In the genomic region with DNA sequence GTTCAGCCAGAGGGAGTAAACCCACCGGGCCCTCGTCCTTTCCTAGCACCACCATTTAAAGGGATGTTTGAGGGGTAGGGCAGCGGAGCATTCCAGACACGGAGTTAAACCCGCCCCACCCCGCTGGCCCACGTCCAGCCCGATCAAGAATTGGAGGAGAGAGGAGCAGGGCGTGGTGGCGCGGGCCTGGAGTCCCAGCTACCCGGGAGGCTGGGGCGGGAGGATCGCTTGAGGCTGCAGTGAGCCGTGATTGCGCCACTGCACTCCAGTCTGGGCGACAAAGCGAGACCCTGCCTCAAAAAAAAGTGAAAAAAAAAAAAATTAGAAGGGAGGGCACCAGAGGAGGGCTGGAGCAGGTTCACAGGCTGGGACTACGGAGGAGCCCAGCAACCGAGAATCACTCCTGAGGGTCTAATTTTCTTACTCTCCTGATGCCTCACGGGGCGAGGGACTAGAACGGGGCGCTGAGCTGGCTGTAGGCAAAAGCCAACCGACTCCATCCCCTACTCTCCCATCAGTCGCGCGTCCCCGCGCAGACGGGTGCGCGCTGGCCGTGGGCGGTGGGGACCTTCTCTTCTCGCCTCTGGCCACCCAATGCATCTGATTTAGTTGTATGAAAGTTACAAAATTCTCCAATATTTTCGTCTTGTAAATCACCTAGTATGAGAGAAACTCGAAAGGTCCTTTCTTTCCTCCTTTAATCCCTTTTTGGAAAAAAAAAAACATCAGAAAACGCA, we compare ENCODE assay signal across 1 cellular context.
TF ChIP-seq lines count a peak whose summit lies in the region.

No MANE protein-coding gene starts in this region.

TF ChIP-seq in K562, 482 proteins besides CTCF, POLR2A, EP300 and RAD21 (continued from another document and continues in another):
- TF ChIP-seq, protein P1, sequence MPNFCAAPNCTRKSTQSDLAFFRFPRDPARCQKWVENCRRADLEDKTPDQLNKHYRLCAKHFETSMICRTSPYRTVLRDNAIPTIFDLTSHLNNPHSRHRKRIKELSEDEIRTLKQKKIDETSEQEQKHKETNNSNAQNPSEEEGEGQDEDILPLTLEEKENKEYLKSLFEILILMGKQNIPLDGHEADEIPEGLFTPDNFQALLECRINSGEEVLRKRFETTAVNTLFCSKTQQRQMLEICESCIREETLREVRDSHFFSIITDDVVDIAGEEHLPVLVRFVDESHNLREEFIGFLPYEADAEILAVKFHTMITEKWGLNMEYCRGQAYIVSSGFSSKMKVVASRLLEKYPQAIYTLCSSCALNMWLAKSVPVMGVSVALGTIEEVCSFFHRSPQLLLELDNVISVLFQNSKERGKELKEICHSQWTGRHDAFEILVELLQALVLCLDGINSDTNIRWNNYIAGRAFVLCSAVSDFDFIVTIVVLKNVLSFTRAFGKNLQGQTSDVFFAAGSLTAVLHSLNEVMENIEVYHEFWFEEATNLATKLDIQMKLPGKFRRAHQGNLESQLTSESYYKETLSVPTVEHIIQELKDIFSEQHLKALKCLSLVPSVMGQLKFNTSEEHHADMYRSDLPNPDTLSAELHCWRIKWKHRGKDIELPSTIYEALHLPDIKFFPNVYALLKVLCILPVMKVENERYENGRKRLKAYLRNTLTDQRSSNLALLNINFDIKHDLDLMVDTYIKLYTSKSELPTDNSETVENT (CRISPR knock-in tag; IDR thresholded peaks at IDR 0.05): 0 out of 2 replicates have a peak, but pooled peaks have one; percentile 38
- no peak for TF ChIP-seq POLR3G (IDR thresholded peaks at IDR 0.05; ENCODE audit: extremely low read depth, insufficient read length, insufficient replicate concordance)
- peak; percentile 61; the same call in 1 of the 2 replicates for TF ChIP-seq PHF8 (IDR thresholded peaks at IDR 0.05; ENCODE audit: borderline replicate concordance, low read length)
- TF ChIP-seq NFXL1 (CRISPR knock-in tag; IDR thresholded peaks at IDR 0.05): no peak
- peak; percentile 24; the same call in 1 of the 2 replicates for TF ChIP-seq ZNF316 (IDR thresholded peaks at IDR 0.05)
- peak in 1 of 2 experiments; percentile 79; a peak in 2 of 4 replicates for TF ChIP-seq RCOR1 (IDR thresholded peaks at IDR 0.05; ENCODE audit: borderline replicate concordance in 1 of 2, low read depth in 2 of 2, low read length in 2 of 2)
- no peak for TF ChIP-seq CSDE1 (IDR thresholded peaks at IDR 0.05)
- TF ChIP-seq ZNF766 (CRISPR knock-in tag; conservative IDR thresholded peaks at IDR 0.05): no peak
- TF ChIP-seq ZNF140 (CRISPR knock-in tag; IDR thresholded peaks at IDR 0.05): no peak
- TF ChIP-seq, protein P2, sequence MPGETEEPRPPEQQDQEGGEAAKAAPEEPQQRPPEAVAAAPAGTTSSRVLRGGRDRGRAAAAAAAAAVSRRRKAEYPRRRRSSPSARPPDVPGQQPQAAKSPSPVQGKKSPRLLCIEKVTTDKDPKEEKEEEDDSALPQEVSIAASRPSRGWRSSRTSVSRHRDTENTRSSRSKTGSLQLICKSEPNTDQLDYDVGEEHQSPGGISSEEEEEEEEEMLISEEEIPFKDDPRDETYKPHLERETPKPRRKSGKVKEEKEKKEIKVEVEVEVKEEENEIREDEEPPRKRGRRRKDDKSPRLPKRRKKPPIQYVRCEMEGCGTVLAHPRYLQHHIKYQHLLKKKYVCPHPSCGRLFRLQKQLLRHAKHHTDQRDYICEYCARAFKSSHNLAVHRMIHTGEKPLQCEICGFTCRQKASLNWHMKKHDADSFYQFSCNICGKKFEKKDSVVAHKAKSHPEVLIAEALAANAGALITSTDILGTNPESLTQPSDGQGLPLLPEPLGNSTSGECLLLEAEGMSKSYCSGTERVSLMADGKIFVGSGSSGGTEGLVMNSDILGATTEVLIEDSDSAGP (CRISPR knock-in tag; IDR thresholded peaks at IDR 0.05): no peak
- no peak for TF ChIP-seq DIDO1 (tag; IDR thresholded peaks at IDR 0.05; ENCODE audit: low read depth)
- peak; percentile 89 for TF ChIP-seq CEBPB (tag; IDR thresholded peaks at IDR 0.05)
- TF ChIP-seq, protein P3, sequence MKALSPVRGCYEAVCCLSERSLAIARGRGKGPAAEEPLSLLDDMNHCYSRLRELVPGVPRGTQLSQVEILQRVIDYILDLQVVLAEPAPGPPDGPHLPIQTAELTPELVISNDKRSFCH (CRISPR knock-in tag; IDR thresholded peaks at IDR 0.05): no peak
- TF ChIP-seq, protein P3 (tag; IDR thresholded peaks at IDR 0.05): no peak
- peak; percentile 85 for TF ChIP-seq SMAD4 (CRISPR knock-in tag; conservative IDR thresholded peaks at IDR 0.05)
- no peak for TF ChIP-seq HMG20B (CRISPR knock-in tag; IDR thresholded peaks at IDR 0.05)
- no peak for TF ChIP-seq ZNF584 (CRISPR knock-in tag; IDR thresholded peaks at IDR 0.05; ENCODE audit: low read depth)
- TF ChIP-seq, protein P4, sequence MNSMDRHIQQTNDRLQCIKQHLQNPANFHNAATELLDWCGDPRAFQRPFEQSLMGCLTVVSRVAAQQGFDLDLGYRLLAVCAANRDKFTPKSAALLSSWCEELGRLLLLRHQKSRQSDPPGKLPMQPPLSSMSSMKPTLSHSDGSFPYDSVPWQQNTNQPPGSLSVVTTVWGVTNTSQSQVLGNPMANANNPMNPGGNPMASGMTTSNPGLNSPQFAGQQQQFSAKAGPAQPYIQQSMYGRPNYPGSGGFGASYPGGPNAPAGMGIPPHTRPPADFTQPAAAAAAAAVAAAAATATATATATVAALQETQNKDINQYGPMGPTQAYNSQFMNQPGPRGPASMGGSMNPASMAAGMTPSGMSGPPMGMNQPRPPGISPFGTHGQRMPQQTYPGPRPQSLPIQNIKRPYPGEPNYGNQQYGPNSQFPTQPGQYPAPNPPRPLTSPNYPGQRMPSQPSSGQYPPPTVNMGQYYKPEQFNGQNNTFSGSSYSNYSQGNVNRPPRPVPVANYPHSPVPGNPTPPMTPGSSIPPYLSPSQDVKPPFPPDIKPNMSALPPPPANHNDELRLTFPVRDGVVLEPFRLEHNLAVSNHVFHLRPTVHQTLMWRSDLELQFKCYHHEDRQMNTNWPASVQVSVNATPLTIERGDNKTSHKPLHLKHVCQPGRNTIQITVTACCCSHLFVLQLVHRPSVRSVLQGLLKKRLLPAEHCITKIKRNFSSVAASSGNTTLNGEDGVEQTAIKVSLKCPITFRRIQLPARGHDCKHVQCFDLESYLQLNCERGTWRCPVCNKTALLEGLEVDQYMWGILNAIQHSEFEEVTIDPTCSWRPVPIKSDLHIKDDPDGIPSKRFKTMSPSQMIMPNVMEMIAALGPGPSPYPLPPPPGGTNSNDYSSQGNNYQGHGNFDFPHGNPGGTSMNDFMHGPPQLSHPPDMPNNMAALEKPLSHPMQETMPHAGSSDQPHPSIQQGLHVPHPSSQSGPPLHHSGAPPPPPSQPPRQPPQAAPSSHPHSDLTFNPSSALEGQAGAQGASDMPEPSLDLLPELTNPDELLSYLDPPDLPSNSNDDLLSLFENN (IDR thresholded peaks at IDR 0.05; ENCODE audit: low read depth in 2 of 2, low read length in 2 of 2): peak in 1 of 2 experiments; percentile 8; a peak in 1 of 4 replicates
- TF ChIP-seq ETV1 (tag; conservative IDR thresholded peaks at IDR 0.05; ENCODE audit: low read depth): no peak
- no peak for TF ChIP-seq JUND (IDR thresholded peaks at IDR 0.05; ENCODE audit: borderline replicate concordance, low read depth, low read length)
- peak; percentile 4; the same call in 1 of the 3 replicates for TF ChIP-seq JUND (tag; IDR thresholded peaks at IDR 0.05; ENCODE audit: borderline replicate concordance, low read depth, low read length)
- TF ChIP-seq, protein P5, sequence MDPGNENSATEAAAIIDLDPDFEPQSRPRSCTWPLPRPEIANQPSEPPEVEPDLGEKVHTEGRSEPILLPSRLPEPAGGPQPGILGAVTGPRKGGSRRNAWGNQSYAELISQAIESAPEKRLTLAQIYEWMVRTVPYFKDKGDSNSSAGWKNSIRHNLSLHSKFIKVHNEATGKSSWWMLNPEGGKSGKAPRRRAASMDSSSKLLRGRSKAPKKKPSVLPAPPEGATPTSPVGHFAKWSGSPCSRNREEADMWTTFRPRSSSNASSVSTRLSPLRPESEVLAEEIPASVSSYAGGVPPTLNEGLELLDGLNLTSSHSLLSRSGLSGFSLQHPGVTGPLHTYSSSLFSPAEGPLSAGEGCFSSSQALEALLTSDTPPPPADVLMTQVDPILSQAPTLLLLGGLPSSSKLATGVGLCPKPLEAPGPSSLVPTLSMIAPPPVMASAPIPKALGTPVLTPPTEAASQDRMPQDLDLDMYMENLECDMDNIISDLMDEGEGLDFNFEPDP (CRISPR knock-in tag; IDR thresholded peaks at IDR 0.05): 0 out of 2 replicates have a peak, but pooled peaks have one; percentile 48
- no peak for TF ChIP-seq NFIC (IDR thresholded peaks at IDR 0.05)
- no peak; the same call in 1 of the 2 replicates for TF ChIP-seq ZNF444 (CRISPR knock-in tag; IDR thresholded peaks at IDR 0.05)
- TF ChIP-seq KAT2B (IDR thresholded peaks at IDR 0.05; ENCODE audit: low read depth, low read length): no peak
- TF ChIP-seq ILK (tag; IDR thresholded peaks at IDR 0.05; ENCODE audit: borderline replicate concordance, low read depth): no peak
- TF ChIP-seq, protein P6, sequence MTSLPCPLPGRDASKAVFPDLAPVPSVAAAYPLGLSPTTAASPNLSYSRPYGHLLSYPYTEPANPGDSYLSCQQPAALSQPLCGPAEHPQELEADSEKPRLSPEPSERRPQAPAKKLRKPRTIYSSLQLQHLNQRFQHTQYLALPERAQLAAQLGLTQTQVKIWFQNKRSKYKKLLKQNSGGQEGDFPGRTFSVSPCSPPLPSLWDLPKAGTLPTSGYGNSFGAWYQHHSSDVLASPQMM (CRISPR knock-in tag; IDR thresholded peaks at IDR 0.05): no peak
- TF ChIP-seq, protein P7, sequence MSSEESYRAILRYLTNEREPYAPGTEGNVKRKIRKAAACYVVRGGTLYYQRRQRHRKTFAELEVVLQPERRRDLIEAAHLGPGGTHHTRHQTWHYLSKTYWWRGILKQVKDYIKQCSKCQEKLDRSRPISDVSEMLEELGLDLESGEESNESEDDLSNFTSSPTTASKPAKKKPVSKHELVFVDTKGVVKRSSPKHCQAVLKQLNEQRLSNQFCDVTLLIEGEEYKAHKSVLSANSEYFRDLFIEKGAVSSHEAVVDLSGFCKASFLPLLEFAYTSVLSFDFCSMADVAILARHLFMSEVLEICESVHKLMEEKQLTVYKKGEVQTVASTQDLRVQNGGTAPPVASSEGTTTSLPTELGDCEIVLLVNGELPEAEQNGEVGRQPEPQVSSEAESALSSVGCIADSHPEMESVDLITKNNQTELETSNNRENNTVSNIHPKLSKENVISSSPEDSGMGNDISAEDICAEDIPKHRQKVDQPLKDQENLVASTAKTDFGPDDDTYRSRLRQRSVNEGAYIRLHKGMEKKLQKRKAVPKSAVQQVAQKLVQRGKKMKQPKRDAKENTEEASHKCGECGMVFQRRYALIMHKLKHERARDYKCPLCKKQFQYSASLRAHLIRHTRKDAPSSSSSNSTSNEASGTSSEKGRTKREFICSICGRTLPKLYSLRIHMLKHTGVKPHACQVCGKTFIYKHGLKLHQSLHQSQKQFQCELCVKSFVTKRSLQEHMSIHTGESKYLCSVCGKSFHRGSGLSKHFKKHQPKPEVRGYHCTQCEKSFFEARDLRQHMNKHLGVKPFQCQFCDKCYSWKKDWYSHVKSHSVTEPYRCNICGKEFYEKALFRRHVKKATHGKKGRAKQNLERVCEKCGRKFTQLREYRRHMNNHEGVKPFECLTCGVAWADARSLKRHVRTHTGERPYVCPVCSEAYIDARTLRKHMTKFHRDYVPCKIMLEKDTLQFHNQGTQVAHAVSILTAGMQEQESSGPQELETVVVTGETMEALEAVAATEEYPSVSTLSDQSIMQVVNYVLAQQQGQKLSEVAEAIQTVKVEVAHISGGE (CRISPR knock-in tag; IDR thresholded peaks at IDR 0.05): no peak
- no peak for TF ChIP-seq HDAC6 (IDR thresholded peaks at IDR 0.05; ENCODE audit: low read depth, low read length)
- no peak for TF ChIP-seq ZNF274 (IDR thresholded peaks at IDR 0.05; ENCODE audit: borderline replicate concordance, low read depth, low read length)
- no peak for TF ChIP-seq ETV5 (CRISPR knock-in tag; IDR thresholded peaks at IDR 0.05; ENCODE audit: low read depth)
- TF ChIP-seq, protein P8, sequence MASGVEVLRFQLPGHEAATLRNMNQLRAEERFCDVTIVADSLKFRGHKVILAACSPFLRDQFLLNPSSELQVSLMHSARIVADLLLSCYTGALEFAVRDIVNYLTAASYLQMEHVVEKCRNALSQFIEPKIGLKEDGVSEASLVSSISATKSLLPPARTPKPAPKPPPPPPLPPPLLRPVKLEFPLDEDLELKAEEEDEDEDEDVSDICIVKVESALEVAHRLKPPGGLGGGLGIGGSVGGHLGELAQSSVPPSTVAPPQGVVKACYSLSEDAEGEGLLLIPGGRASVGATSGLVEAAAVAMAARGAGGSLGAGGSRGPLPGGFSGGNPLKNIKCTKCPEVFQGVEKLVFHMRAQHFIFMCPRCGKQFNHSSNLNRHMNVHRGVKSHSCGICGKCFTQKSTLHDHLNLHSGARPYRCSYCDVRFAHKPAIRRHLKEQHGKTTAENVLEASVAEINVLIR (CRISPR knock-in tag; IDR thresholded peaks at IDR 0.05): peak; percentile 37; the same call in 1 of the 2 replicates
- peak; percentile 98 for TF ChIP-seq TRIM28 (IDR thresholded peaks at IDR 0.05)
- TF ChIP-seq SRSF9 (IDR thresholded peaks at IDR 0.05; ENCODE audit: borderline replicate concordance, low read depth, low read length): no peak
- TF ChIP-seq EGR1 (conservative IDR thresholded peaks at IDR 0.05): no peak
- TF ChIP-seq MCM7 (IDR thresholded peaks at IDR 0.05): no peak
- TF ChIP-seq YY1 (IDR thresholded peaks at IDR 0.05; ENCODE audit: borderline replicate concordance in 1 of 3, control insufficient read depth in 1 of 3, extremely low read depth in 1 of 3, insufficient read depth in 3 of 3, insufficient read length in 1 of 3, insufficient replicate concordance in 2 of 3, low read depth in 1 of 3, low read length in 2 of 3): peak in 2 of 3 experiments; percentile 43 to 60
- peak; percentile 79 for TF ChIP-seq CCNT2 (IDR thresholded peaks at IDR 0.05; ENCODE audit: borderline replicate concordance, extremely low read depth, insufficient read length, low read depth, low read length)
- TF ChIP-seq, protein P9, sequence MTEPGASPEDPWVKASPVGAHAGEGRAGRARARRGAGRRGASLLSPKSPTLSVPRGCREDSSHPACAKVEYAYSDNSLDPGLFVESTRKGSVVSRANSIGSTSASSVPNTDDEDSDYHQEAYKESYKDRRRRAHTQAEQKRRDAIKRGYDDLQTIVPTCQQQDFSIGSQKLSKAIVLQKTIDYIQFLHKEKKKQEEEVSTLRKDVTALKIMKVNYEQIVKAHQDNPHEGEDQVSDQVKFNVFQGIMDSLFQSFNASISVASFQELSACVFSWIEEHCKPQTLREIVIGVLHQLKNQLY (CRISPR knock-in tag; conservative IDR thresholded peaks at IDR 0.05): 0 out of 4 replicates have a peak, but pooled peaks of 1 of the 2 experiments have one; percentile 31
